Comparison of ENCODE assay signal across 1 cellular context in the genomic region with DNA sequence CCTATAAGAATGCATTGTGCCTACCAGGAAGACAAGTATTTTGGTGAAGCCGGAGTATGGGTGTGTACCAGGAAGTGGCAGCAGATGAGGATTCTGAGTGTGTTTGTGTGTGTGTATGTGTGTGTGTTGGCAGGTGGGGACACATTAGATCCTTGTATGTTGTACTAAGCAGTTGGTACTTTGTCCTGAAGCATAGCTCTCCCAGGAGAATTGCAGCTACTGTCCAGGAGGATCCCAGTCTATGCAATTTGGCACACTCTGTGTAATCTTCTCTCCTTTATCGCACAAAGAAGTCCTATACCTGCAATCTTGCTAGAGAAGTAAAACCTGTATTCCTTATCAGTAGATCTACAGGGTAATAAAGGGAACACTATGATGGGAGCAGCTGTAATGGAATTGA.
TF ChIP-seq lines count a peak whose summit lies in the region.

No MANE protein-coding gene starts in this region.

TF ChIP-seq in A549, 52 proteins besides CTCF, POLR2A, EP300 and RAD21 (continued from another document):
- TF ChIP-seq, protein P1, sequence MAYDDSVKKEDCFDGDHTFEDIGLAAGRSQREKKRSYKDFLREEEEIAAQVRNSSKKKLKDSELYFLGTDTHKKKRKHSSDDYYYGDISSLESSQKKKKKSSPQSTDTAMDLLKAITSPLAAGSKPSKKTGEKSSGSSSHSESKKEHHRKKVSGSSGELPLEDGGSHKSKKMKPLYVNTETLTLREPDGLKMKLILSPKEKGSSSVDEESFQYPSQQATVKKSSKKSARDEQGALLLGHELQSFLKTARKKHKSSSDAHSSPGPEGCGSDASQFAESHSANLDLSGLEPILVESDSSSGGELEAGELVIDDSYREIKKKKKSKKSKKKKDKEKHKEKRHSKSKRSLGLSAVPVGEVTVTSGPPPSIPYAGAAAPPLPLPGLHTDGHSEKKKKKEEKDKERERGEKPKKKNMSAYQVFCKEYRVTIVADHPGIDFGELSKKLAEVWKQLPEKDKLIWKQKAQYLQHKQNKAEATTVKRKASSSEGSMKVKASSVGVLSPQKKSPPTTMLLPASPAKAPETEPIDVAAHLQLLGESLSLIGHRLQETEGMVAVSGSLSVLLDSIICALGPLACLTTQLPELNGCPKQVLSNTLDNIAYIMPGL (CRISPR knock-in tag; IDR thresholded peaks at IDR 0.05; ENCODE audit: borderline replicate concordance): no peak
